Comparison of ENCODE assay signal across 1 cellular context in the genomic region with DNA sequence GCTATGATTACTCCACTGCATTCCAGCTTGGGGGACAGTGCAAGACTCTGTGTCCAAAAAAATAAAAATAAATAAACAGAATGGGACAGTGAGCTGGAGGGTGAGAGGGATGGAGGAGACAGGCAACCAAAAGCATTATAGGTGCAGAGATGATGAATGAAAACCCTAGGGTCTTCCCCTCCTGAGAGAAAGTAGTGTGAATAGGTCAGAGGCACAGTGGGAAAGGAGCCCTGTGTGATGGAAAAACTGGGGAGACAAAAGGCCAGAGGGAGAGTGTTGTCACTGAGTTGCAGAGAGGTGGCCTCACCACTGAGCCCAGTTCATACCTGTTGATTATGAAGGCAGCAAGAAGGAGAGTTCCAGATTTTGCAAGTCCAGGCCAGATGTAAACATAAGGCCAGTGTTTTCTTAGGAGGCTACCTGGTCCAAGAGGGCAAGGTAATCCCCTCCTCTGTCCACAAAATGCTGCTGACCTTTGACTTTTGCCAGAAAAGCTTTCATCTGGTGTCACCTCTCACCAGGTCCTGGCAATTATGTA.
TF ChIP-seq lines count a peak whose summit lies in the region.

No MANE protein-coding gene starts in this region.

TF ChIP-seq in HepG2, 621 proteins besides CTCF, POLR2A, EP300 and RAD21 (continued from another document and continues in another):
- TF ChIP-seq CEBPB (IDR thresholded peaks at IDR 0.05; ENCODE audit: borderline replicate concordance, low read depth, low read length) (no peak), CCDC6 (CRISPR knock-in tag; IDR thresholded peaks at IDR 0.05) (peak; percentile 39; the same call in 1 of the 2 replicates), NCOA5 (CRISPR knock-in tag; IDR thresholded peaks at IDR 0.05) (no peak), ZNF547 (CRISPR knock-in tag; IDR thresholded peaks at IDR 0.05) (no peak), ZNF7 (CRISPR knock-in tag; IDR thresholded peaks at IDR 0.05) (no peak), HDAC2 (CRISPR knock-in tag; IDR thresholded peaks at IDR 0.05) (peak; percentile 96), FOXA3 (CRISPR knock-in tag; IDR thresholded peaks at IDR 0.05) (peak; percentile 90), ZNF530 (CRISPR knock-in tag; IDR thresholded peaks at IDR 0.05; ENCODE audit: low read depth) (no peak), ZNF333 (CRISPR knock-in tag; IDR thresholded peaks at IDR 0.05; ENCODE audit: borderline replicate concordance) (no peak), SNRNP70 (IDR thresholded peaks at IDR 0.05; ENCODE audit: low read depth, low read length) (no peak), ZFP62 (CRISPR knock-in tag; IDR thresholded peaks at IDR 0.05) (no peak), SMAD3 (CRISPR knock-in tag; IDR thresholded peaks at IDR 0.05) (0 out of 2 replicates have a peak, but pooled peaks have one; percentile 54), ZNF253 (CRISPR knock-in tag; IDR thresholded peaks at IDR 0.05; ENCODE audit: borderline replicate concordance) (no peak), SNAI1 (CRISPR knock-in tag; IDR thresholded peaks at IDR 0.05; ENCODE audit: borderline replicate concordance) (no peak), KDM4B (CRISPR knock-in tag; IDR thresholded peaks at IDR 0.05) (no peak), ZFP41 (CRISPR knock-in tag; IDR thresholded peaks at IDR 0.05; ENCODE audit: borderline replicate concordance) (no peak), ZNF382 (CRISPR knock-in tag; IDR thresholded peaks at IDR 0.05; ENCODE audit: borderline replicate concordance) (no peak), PHF20 (CRISPR knock-in tag; IDR thresholded peaks at IDR 0.05) (no peak), ZNF703 (CRISPR knock-in tag; IDR thresholded peaks at IDR 0.05; ENCODE audit: borderline replicate concordance) (0 out of 2 replicates have a peak, but pooled peaks have one; percentile 63), GABPA (IDR thresholded peaks at IDR 0.05; ENCODE audit: low read depth, low read length) (no peak), GABPA (CRISPR knock-in tag; IDR thresholded peaks at IDR 0.05; ENCODE audit: low read depth) (no peak), NR1H2 (CRISPR knock-in tag; IDR thresholded peaks at IDR 0.05; ENCODE audit: borderline replicate concordance, low read depth) (no peak), ZNF496 (CRISPR knock-in tag; IDR thresholded peaks at IDR 0.05; ENCODE audit: insufficient replicate concordance) (no peak), ZNF468 (CRISPR knock-in tag; IDR thresholded peaks at IDR 0.05) (no peak), RFX3 (CRISPR knock-in tag; IDR thresholded peaks at IDR 0.05) (0 out of 2 replicates have a peak, but pooled peaks have one; percentile 23), ZNF3 (CRISPR knock-in tag; IDR thresholded peaks at IDR 0.05) (no peak), MBNL3 (CRISPR knock-in tag; conservative IDR thresholded peaks at IDR 0.05) (no peak), ZNF724P (CRISPR knock-in tag; IDR thresholded peaks at IDR 0.05; ENCODE audit: borderline replicate concordance) (no peak), ZNF224 (CRISPR knock-in tag; IDR thresholded peaks at IDR 0.05) (no peak), NR3C1 (CRISPR knock-in tag; IDR thresholded peaks at IDR 0.05) (no peak), RBM39 (IDR thresholded peaks at IDR 0.05; ENCODE audit: low read depth, low read length, poor library complexity, severe bottlenecking) (no peak), ZNF430 (CRISPR knock-in tag; IDR thresholded peaks at IDR 0.05) (no peak; the same call in 1 of the 2 replicates), ZNF761 (CRISPR knock-in tag; conservative IDR thresholded peaks at IDR 0.05) (0 out of 2 replicates have a peak, but pooled peaks have one; percentile 37), SRY (CRISPR knock-in tag; IDR thresholded peaks at IDR 0.05) (no peak), HMGA1 (CRISPR knock-in tag; conservative IDR thresholded peaks at IDR 0.05) (no peak)
- TF ChIP-seq, protein P1, sequence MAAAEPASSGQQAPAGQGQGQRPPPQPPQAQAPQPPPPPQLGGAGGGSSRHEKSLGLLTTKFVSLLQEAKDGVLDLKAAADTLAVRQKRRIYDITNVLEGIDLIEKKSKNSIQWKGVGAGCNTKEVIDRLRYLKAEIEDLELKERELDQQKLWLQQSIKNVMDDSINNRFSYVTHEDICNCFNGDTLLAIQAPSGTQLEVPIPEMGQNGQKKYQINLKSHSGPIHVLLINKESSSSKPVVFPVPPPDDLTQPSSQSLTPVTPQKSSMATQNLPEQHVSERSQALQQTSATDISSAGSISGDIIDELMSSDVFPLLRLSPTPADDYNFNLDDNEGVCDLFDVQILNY (CRISPR knock-in tag; conservative IDR thresholded peaks at IDR 0.05), result no peak
- TF ChIP-seq, protein P2, sequence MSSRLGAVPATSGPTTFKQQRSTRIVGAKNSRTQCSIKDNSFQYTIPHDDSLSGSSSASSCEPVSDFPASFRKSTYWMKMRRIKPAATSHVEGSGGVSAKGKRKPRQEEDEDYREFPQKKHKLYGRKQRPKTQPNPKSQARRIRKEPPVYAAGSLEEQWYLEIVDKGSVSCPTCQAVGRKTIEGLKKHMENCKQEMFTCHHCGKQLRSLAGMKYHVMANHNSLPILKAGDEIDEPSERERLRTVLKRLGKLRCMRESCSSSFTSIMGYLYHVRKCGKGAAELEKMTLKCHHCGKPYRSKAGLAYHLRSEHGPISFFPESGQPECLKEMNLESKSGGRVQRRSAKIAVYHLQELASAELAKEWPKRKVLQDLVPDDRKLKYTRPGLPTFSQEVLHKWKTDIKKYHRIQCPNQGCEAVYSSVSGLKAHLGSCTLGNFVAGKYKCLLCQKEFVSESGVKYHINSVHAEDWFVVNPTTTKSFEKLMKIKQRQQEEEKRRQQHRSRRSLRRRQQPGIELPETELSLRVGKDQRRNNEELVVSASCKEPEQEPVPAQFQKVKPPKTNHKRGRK (CRISPR knock-in tag; IDR thresholded peaks at IDR 0.05), result no peak
- TF ChIP-seq, protein P3, sequence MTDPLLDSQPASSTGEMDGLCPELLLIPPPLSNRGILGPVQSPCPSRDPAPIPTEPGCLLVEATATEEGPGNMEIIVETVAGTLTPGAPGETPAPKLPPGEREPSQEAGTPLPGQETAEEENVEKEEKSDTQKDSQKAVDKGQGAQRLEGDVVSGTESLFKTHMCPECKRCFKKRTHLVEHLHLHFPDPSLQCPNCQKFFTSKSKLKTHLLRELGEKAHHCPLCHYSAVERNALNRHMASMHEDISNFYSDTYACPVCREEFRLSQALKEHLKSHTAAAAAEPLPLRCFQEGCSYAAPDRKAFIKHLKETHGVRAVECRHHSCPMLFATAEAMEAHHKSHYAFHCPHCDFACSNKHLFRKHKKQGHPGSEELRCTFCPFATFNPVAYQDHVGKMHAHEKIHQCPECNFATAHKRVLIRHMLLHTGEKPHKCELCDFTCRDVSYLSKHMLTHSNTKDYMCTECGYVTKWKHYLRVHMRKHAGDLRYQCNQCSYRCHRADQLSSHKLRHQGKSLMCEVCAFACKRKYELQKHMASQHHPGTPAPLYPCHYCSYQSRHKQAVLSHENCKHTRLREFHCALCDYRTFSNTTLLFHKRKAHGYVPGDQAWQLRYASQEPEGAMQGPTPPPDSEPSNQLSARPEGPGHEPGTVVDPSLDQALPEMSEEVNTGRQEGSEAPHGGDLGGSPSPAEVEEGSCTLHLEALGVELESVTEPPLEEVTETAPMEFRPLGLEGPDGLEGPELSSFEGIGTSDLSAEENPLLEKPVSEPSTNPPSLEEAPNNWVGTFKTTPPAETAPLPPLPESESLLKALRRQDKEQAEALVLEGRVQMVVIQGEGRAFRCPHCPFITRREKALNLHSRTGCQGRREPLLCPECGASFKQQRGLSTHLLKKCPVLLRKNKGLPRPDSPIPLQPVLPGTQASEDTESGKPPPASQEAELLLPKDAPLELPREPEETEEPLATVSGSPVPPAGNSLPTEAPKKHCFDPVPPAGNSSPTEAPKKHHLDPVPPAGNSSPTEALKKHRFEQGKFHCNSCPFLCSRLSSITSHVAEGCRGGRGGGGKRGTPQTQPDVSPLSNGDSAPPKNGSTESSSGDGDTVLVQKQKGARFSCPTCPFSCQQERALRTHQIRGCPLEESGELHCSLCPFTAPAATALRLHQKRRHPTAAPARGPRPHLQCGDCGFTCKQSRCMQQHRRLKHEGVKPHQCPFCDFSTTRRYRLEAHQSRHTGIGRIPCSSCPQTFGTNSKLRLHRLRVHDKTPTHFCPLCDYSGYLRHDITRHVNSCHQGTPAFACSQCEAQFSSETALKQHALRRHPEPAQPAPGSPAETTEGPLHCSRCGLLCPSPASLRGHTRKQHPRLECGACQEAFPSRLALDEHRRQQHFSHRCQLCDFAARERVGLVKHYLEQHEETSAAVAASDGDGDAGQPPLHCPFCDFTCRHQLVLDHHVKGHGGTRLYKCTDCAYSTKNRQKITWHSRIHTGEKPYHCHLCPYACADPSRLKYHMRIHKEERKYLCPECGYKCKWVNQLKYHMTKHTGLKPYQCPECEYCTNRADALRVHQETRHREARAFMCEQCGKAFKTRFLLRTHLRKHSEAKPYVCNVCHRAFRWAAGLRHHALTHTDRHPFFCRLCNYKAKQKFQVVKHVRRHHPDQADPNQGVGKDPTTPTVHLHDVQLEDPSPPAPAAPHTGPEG (CRISPR knock-in tag; IDR thresholded peaks at IDR 0.05), result no peak
- TF ChIP-seq, protein P4, sequence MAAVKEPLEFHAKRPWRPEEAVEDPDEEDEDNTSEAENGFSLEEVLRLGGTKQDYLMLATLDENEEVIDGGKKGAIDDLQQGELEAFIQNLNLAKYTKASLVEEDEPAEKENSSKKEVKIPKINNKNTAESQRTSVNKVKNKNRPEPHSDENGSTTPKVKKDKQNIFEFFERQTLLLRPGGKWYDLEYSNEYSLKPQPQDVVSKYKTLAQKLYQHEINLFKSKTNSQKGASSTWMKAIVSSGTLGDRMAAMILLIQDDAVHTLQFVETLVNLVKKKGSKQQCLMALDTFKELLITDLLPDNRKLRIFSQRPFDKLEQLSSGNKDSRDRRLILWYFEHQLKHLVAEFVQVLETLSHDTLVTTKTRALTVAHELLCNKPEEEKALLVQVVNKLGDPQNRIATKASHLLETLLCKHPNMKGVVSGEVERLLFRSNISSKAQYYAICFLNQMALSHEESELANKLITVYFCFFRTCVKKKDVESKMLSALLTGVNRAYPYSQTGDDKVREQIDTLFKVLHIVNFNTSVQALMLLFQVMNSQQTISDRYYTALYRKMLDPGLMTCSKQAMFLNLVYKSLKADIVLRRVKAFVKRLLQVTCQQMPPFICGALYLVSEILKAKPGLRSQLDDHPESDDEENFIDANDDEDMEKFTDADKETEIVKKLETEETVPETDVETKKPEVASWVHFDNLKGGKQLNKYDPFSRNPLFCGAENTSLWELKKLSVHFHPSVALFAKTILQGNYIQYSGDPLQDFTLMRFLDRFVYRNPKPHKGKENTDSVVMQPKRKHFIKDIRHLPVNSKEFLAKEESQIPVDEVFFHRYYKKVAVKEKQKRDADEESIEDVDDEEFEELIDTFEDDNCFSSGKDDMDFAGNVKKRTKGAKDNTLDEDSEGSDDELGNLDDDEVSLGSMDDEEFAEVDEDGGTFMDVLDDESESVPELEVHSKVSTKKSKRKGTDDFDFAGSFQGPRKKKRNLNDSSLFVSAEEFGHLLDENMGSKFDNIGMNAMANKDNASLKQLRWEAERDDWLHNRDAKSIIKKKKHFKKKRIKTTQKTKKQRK (IDR thresholded peaks at IDR 0.05; ENCODE audit: low read length), result no peak
- TF ChIP-seq, protein P5, sequence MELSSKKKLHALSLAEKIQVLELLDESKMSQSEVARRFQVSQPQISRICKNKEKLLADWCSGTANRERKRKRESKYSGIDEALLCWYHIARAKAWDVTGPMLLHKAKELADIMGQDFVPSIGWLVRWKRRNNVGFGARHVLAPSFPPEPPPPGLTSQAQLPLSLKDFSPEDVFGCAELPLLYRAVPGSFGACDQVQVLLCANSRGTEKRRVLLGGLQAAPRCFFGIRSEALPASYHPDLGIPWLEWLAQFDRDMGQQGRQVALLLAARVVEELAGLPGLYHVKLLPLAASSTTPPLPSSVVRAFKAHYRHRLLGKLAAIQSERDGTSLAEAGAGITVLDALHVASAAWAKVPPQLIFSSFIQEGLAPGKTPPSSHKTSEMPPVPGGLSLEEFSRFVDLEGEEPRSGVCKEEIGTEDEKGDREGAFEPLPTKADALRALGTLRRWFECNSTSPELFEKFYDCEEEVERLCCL (CRISPR knock-in tag; IDR thresholded peaks at IDR 0.05; ENCODE audit: borderline replicate concordance), result no peak
- TF ChIP-seq, protein P6, sequence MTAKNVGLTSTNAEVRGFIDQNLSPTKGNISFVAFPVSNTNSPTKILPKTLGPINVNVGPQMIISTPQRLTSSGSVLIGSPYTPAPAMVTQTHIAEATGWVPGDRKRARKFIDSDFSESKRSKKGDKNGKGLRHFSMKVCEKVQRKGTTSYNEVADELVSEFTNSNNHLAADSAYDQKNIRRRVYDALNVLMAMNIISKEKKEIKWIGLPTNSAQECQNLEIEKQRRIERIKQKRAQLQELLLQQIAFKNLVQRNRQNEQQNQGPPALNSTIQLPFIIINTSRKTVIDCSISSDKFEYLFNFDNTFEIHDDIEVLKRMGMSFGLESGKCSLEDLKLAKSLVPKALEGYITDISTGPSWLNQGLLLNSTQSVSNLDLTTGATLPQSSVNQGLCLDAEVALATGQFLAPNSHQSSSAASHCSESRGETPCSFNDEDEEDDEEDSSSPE (CRISPR knock-in tag; IDR thresholded peaks at IDR 0.05), result peak; percentile 59; the same call in 1 of the 2 replicates
- TF ChIP-seq, protein P7, sequence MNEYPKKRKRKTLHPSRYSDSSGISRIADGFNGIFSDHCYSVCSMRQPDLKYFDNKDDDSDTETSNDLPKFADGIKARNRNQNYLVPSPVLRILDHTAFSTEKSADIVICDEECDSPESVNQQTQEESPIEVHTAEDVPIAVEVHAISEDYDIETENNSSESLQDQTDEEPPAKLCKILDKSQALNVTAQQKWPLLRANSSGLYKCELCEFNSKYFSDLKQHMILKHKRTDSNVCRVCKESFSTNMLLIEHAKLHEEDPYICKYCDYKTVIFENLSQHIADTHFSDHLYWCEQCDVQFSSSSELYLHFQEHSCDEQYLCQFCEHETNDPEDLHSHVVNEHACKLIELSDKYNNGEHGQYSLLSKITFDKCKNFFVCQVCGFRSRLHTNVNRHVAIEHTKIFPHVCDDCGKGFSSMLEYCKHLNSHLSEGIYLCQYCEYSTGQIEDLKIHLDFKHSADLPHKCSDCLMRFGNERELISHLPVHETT (CRISPR knock-in tag; conservative IDR thresholded peaks at IDR 0.05), result 0 out of 2 replicates have a peak, but pooled peaks have one; percentile 22
- TF ChIP-seq, protein P8, sequence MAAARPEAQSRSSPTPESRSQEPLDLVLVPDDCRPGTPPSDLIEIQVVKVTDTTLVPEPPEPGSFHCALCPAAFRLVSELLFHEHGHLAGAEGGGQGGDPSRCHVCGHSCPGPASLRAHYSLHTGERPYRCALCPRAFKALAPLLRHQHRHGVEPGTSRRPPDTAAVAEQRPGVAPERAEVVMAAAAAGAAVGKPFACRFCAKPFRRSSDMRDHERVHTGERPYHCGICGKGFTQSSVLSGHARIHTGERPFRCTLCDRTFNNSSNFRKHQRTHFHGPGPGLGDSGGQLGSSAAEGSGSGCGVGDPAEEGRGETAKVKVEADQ (CRISPR knock-in tag; IDR thresholded peaks at IDR 0.05; ENCODE audit: borderline replicate concordance), result no peak
- TF ChIP-seq, protein P9, sequence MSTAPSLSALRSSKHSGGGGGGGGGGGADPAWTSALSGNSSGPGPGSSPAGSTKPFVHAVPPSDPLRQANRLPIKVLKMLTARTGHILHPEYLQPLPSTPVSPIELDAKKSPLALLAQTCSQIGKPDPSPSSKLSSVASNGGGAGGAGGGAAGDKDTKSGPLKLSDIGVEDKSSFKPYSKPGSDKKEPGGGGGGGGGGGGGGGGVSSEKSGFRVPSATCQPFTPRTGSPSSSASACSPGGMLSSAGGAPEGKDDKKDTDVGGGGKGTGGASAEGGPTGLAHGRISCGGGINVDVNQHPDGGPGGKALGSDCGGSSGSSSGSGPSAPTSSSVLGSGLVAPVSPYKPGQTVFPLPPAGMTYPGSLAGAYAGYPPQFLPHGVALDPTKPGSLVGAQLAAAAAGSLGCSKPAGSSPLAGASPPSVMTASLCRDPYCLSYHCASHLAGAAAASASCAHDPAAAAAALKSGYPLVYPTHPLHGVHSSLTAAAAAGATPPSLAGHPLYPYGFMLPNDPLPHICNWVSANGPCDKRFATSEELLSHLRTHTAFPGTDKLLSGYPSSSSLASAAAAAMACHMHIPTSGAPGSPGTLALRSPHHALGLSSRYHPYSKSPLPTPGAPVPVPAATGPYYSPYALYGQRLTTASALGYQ (CRISPR knock-in tag; IDR thresholded peaks at IDR 0.05), result peak; percentile 60; the same call in 1 of the 2 replicates
